In the genomic region with DNA sequence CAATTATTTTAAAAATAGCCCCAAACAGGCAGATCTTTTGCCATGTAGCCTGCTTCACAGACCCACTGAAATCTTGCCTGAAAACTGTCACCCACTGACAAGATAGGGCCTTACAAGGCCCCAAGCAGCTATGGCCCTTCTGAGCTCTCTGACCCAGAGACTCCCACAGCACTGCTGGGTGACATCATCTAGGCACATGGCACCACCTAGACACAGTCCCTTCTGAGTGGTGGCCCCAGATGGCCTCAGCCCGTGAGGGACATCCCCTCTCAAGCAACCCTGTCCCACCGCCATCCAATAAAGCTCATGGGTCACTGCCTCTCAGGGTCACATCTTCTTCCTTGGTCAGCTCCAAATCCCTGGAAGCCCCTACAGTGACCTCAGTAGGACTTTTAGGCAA, we compare ENCODE assay signal across 25 cellular contexts.
DNase-seq lines count a peak whose midpoint lies in the region; ATAC-seq lines count a peak whose summit lies in the region.
"Had no signal": no experiment of that assay in that cellular context is flagged by ENCODE, and none has a peak within 500 bp of the region (broad histone marks: within the 10 kb centered on the region; RNA-seq: fewer than 3 reads in every experiment).

No MANE protein-coding gene starts in this region.

- no peaks in the 10 kb centered on the region for H3K9me3 Mint-ChIP-seq in CD4-positive, alpha-beta memory T cell
- H3K9me3 Mint-ChIP-seq in T-cell, result no peaks in the 10 kb centered on the region
- H3K9me3 Mint-ChIP-seq in naive thymus-derived CD8-positive, alpha-beta T cell, result no peaks in the 10 kb centered on the region
- H3K9me3 Mint-ChIP-seq: activated naive CD8-positive, alpha-beta T cell treated with anti-CD3 and anti-CD28 coated beads, Interleukin-2, amount 10 ng/mL, durations not matched to agents 7 days and 5 days; dendritic cell treated with granulocyte-macrophage colony-stimulating factor and Interleukin-4, amounts not matched to agents 40 ng/mL and 50 ng/mL, for 4 days; T-helper 1 cell treated with Interleukin-12 subunit alpha and Interleukin-12 subunit beta and Interleukin-4 antibody, amounts not matched to agents 30 μg/mL and 1 μg/mL, for 36 hours had no signal

- H3K27me3 Mint-ChIP-seq in CD4-positive, alpha-beta memory T cell, result no peaks in the 10 kb centered on the region
- H3K27me3 Mint-ChIP-seq in T-cell, result no peaks in the 10 kb centered on the region
- H3K27me3 Mint-ChIP-seq in naive thymus-derived CD8-positive, alpha-beta T cell, result peaks cover 0 to 12% (median 0%) of the 10 kb centered on the region in 5 donors
- H3K27me3 Mint-ChIP-seq: activated naive CD8-positive, alpha-beta T cell treated with anti-CD3 and anti-CD28 coated beads, Interleukin-2, amount 10 ng/mL, durations not matched to agents 7 days and 5 days had no signal

- H3K27me3 ChIP-seq in CD4-positive, alpha-beta memory T cell (ENCODE audit: insufficient read depth, low read length), result no peaks in the 10 kb centered on the region

- H3K36me3 ChIP-seq in CD4-positive, alpha-beta memory T cell (ENCODE audit: insufficient read depth, low read length), result no peaks in the 10 kb centered on the region

- POLR2A ChIA-PET in CD4-positive, alpha-beta memory T cell (lab: Charles Lee; ENCODE audit: partially characterized antibody), result interaction anchor here (2.2 to 11.6 kb wide), 3 partner anchors 9 to 43 kb away, joined by 8 to 226 read pairs (median 9); no protein-coding TSS in a partner anchor
- POLR2A ChIA-PET in T-cell (lab: Charles Lee), result no interaction called here
- POLR2A ChIA-PET in naive thymus-derived CD8-positive, alpha-beta T cell (lab: Charles Lee), result interaction anchor here (0.8 to 11.7 kb wide), 4 partner anchors 11 to 55 kb away, joined by 3 to 194 read pairs (median 5); no protein-coding TSS in a partner anchor

- DNase-seq in NCI-H82 (lab: John Stamatoyannopoulos, UW), result peak; percentile 29
- DNase-seq in NCI-H82 treated with DMSO at 0.1 percent for 48 hours (lab: John Stamatoyannopoulos, UW; ENCODE audit: unreplicated experiment), result no peak
- DNase-seq in CD4-positive, alpha-beta memory T cell, result no peak
- no peak for DNase-seq in T-cell
- no peak for DNase-seq in naive thymus-derived CD8-positive, alpha-beta T cell
- DNase-seq in Kasumi-1 (lab: John Stamatoyannopoulos, UW), result no peak
- DNase-seq in amygdala (lab: John Stamatoyannopoulos, UW), result no peak
- DNase-seq: 8988T; activated CD4-positive, alpha-beta T cell treated with anti-CD3 and anti-CD28 coated beads, Interleukin-2, amount 50 U/mL, for 1 hour; activated CD8-positive, alpha-beta memory T cell treated with anti-CD3 and anti-CD28 coated beads, Interleukin-2, amount 50 U/mL, for 4 hours; activated naive CD8-positive, alpha-beta T cell treated with anti-CD3 and anti-CD28 coated beads, Interleukin-2, amount 10 ng/mL, durations not matched to agents 7 days and 5 days; central memory CD4-positive, alpha-beta T cell; HCEC 1CT; hippocampal formation; KBM-7; left cardiac atrium; NCI-H1417 treated with DMSO at 0.1 percent for 48 hours; NCI-H345; stimulated activated CD4-positive, alpha-beta T cell treated with anti-CD3 and anti-CD28 coated beads, Interleukin-12 subunit alpha, Interleukin-12 subunit beta, amount 100 ng/mL, for 4 hours; stimulated activated CD4-positive, alpha-beta T cell treated with anti-CD3 and anti-CD28 coated beads, Interleukin-4, amount 100 ng/mL, for 1 hour had no signal

- H3K4me3 ChIP-seq in CD4-positive, alpha-beta memory T cell (ENCODE audit: low read length in 2 of 2), result no peak overlapping the region

- no peaks in the 10 kb centered on the region for H3K9me3 ChIP-seq in CD4-positive, alpha-beta memory T cell (ENCODE audit: control insufficient read depth in 1 of 2, low read length in 2 of 2)

- peak overlapping the region; percentile 65 to 98 (median 94) for H3K27ac Mint-ChIP-seq in CD4-positive, alpha-beta memory T cell
- H3K27ac Mint-ChIP-seq in T-cell, result peak overlapping the region; percentile 97 to 98
- H3K27ac Mint-ChIP-seq in naive thymus-derived CD8-positive, alpha-beta T cell, result peak overlapping the region; percentile 86 to 98 (median 94)
- H3K27ac Mint-ChIP-seq: dendritic cell treated with granulocyte-macrophage colony-stimulating factor and Interleukin-4, amounts not matched to agents 40 ng/mL and 50 ng/mL, for 4 days; T-helper 1 cell treated with Interleukin-12 subunit alpha and Interleukin-12 subunit beta and Interleukin-4 antibody, amounts not matched to agents 30 μg/mL and 1 μg/mL, for 36 hours had no signal

- CTCF ChIA-PET in CD4-positive, alpha-beta memory T cell (lab: Charles Lee; ENCODE audit: partially characterized antibody), result interaction anchor here (1.0 to 5.9 kb wide), 7 partner anchors 9 to 223 kb away, joined by 3 to 38 read pairs (median 4); no protein-coding TSS in a partner anchor
- CTCF ChIA-PET in T-cell (lab: Charles Lee), result interaction anchor here (1.4 to 2.0 kb wide), 2 partner anchors 14 to 223 kb away, joined by 3 to 10 read pairs; no protein-coding TSS in a partner anchor

- intact Hi-C loops in CD4-positive, alpha-beta memory T cell (cut with micrococcal nuclease), result no loop called here

- peak overlapping the region; percentile 71 for H3K27ac ChIP-seq in CD4-positive, alpha-beta memory T cell (ENCODE audit: low read depth, low read length)
- H3K27ac ChIP-seq: RWPE1 had no signal

- H3K4me3 Mint-ChIP-seq in CD4-positive, alpha-beta memory T cell, result peak overlapping the region in 2 of 8 donors; percentile 36 to 61
- peak overlapping the region in 1 of 3 donors; percentile 15 for H3K4me3 Mint-ChIP-seq in T-cell
- peak overlapping the region in 2 of 10 donors; percentile 6 to 16 for H3K4me3 Mint-ChIP-seq in naive thymus-derived CD8-positive, alpha-beta T cell
- H3K4me3 Mint-ChIP-seq: activated naive CD8-positive, alpha-beta T cell treated with anti-CD3 and anti-CD28 coated beads, Interleukin-2, amount 10 ng/mL, durations not matched to agents 7 days and 5 days; dendritic cell treated with granulocyte-macrophage colony-stimulating factor and Interleukin-4, amounts not matched to agents 40 ng/mL and 50 ng/mL, for 4 days; T-helper 1 cell treated with Interleukin-12 subunit alpha and Interleukin-12 subunit beta and Interleukin-4 antibody, amounts not matched to agents 30 μg/mL and 1 μg/mL, for 36 hours had no signal

- H3K36me3 Mint-ChIP-seq in CD4-positive, alpha-beta memory T cell, result no peaks in the 10 kb centered on the region
- H3K36me3 Mint-ChIP-seq in T-cell, result no peaks in the 10 kb centered on the region
- H3K36me3 Mint-ChIP-seq in naive thymus-derived CD8-positive, alpha-beta T cell, result no peaks in the 10 kb centered on the region

- peaks cover 83% of the 10 kb centered on the region for H3K4me1 ChIP-seq in CD4-positive, alpha-beta memory T cell (ENCODE audit: insufficient read depth, low read length)

- peaks cover 66 to 94% (median 81%) of the 10 kb centered on the region in 4 donors for H3K4me1 Mint-ChIP-seq in CD4-positive, alpha-beta memory T cell
- peaks cover 77 to 90% (median 87%) of the 10 kb centered on the region in 3 donors for H3K4me1 Mint-ChIP-seq in T-cell
- peaks cover 36 to 78% (median 70%) of the 10 kb centered on the region in 4 donors for H3K4me1 Mint-ChIP-seq in naive thymus-derived CD8-positive, alpha-beta T cell

- ATAC-seq in T-cell (replicated peaks in 1 of 4) (no peak), HG02571 (IDR thresholded peaks at IDR 0.05; ENCODE audit: unreplicated experiment) (no peak)
- no peak for ATAC-seq in naive thymus-derived CD8-positive, alpha-beta T cell
- ATAC-seq: left cardiac atrium, sciatic nerve had no signal

Comparison
In these comparisons a context has a peak if more than half of its experiments do, and no peak if none do; other contexts are left out.
1. POLR2A ChIA-PET loops: an anchor here in CD4-positive, alpha-beta memory T cell (2.2 to 11.6 kb wide) and naive thymus-derived CD8-positive, alpha-beta T cell (0.8 to 11.7 kb wide); none called in T-cell.